ENCODE assay signal across 1 cellular context in genomic region chr11:1038921-1039320, GRCh38.
TF ChIP-seq lines count a peak whose summit lies in the region.

No MANE protein-coding gene starts in this region.

TF ChIP-seq in HepG2, 621 proteins besides CTCF, POLR2A, EP300 and RAD21:
- TF ChIP-seq SP1 (IDR thresholded peaks at IDR 0.05) = 0 out of 2 replicates have a peak, but pooled peaks have one; percentile 18
- TF ChIP-seq SP1 (CRISPR knock-in tag; IDR thresholded peaks at IDR 0.05) = no peak
- TF ChIP-seq ZC3H13 (CRISPR knock-in tag; IDR thresholded peaks at IDR 0.05) = no peak
- TF ChIP-seq TGIF2 (CRISPR knock-in tag; IDR thresholded peaks at IDR 0.05) = no peak
- TF ChIP-seq MNT (IDR thresholded peaks at IDR 0.05) = peak; percentile 92
- TF ChIP-seq RXRB (CRISPR knock-in tag; IDR thresholded peaks at IDR 0.05; ENCODE audit: borderline replicate concordance) = no peak
